1 cellular context compared by ENCODE assay signal in genomic region chr11:73228268-73229134, GRCh38.
TF ChIP-seq lines count a peak whose summit lies in the region.

No MANE protein-coding gene starts in this region.

TF ChIP-seq in GM23338, 12 proteins besides CTCF, POLR2A, EP300 and RAD21 (continued from another document):
- no peak for TF ChIP-seq ZNF462 (CRISPR knock-in tag; IDR thresholded peaks at IDR 0.05)
- no peak for TF ChIP-seq EZH2phosphoT487 (IDR thresholded peaks at IDR 0.05; ENCODE audit: unreplicated experiment)
- TF ChIP-seq EZH2 (IDR thresholded peaks at IDR 0.05; ENCODE audit: low read depth, unreplicated experiment): no peak
- no peak for TF ChIP-seq ETS1 (IDR thresholded peaks at IDR 0.05)
- no peak for TF ChIP-seq JUNB (IDR thresholded peaks at IDR 0.05; ENCODE audit: unreplicated experiment)
